Comparison of ENCODE assay signal across 8 cellular contexts in the genomic region with DNA sequence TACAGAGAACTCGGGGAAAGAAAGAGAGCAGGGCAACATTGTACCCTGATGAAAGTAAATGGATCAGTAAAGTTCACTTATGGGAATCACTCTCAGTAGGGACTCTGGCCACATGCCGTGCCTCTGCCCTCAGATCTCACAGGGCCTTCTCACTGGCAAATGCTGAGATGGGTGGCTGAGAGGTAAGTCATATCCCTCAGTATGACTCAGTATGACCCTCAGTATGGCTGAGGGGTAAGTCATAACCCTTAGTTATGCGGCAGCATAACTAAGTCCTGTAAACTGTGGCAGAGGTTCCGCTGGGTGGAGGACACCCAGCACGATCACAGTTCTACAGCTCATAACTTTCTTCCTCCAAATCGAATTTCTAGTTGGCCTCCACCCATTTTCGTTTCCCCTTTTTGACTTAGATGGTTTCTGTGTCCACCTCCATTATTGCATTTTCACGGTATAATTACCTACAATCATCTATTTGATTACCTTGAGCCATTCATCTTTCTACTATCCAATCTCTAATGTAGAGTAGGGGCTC. TPM values are rescaled to one million over a fixed set of nuclear protein-coding genes. Genes with fewer than 3 reads are reported as not detected.
A peak's percentile ranks its signal among the peaks of the same experiment; 100 is the strongest.
DNase-seq lines count a peak whose midpoint lies in the region; ATAC-seq, FAIRE-seq and TF ChIP-seq lines count a peak whose summit lies in the region.
"Had no signal": no experiment of that assay in that cellular context is flagged by ENCODE, and none has a peak within 500 bp of the region (broad histone marks: within the 10 kb centered on the region; RNA-seq: fewer than 3 reads in every experiment).

No MANE protein-coding gene starts in this region.

- H2AFZ ChIP-seq in OCI-LY1 (ENCODE audit: low read length) = peak overlapping the region; percentile 28

- no peaks in the 10 kb centered on the region for H3K27me3 ChIP-seq in OCI-LY1 (ENCODE audit: insufficient read depth, low read length)

- no peak for TF ChIP-seq POLR2A in GM12892 (IDR thresholded peaks at IDR 0.05; ENCODE audit: low read depth, low read length)

- CTCF ChIA-PET in HEK293T (lab: Yijun Ruan, JAX) = no interaction called here

- no peak for FAIRE-seq in GM12892 (lab: Jason Lieb, UNC)

- intact Hi-C loops in posterior vena cava (cut with DNase I) = no loop called here

- no peak overlapping the region for H3K4me3 ChIP-seq in OCI-LY1 (ENCODE audit: low read depth, low read length, poor library complexity, severe bottlenecking)

- no peaks in the 10 kb centered on the region for H3K36me3 ChIP-seq in OCI-LY1 (ENCODE audit: insufficient read depth, low read length)

- H3K79me2 ChIP-seq in OCI-LY1 (ENCODE audit: insufficient read depth, low read length) = no peaks in the 10 kb centered on the region

- ATAC-seq in GM19351 (IDR thresholded peaks at IDR 0.05; ENCODE audit: unreplicated experiment) (peak; percentile 95), HG02852 (IDR thresholded peaks at IDR 0.05; ENCODE audit: unreplicated experiment) (peak; percentile 95)

- H4K20me1 ChIP-seq in OCI-LY1 (ENCODE audit: insufficient read depth, low read length) = no peaks in the 10 kb centered on the region

- H3K9ac ChIP-seq in OCI-LY1 (ENCODE audit: low read length) = no peak overlapping the region

- H3K4me2 ChIP-seq in OCI-LY1 (ENCODE audit: low read length) = peak overlapping the region; percentile 16; the same call in 1 of the 2 replicates

- DNase-seq in renal cortical epithelial cell (ENCODE audit: low read depth) = peak; percentile 15
- no peak for DNase-seq in HEK293T (ENCODE audit: extremely low spot score)
- DNase-seq in posterior vena cava (ENCODE audit: low spot score) = no peak
- DNase-seq in GM12892 (ENCODE audit: insufficient read length) = no peak

- H3K9me2 ChIP-seq in OCI-LY1 (ENCODE audit: low read depth, low read length) = no peaks in the 10 kb centered on the region

- H3K27ac ChIP-seq in OCI-LY1 (ENCODE audit: low read depth, low read length, poor library complexity, severe bottlenecking) = peak overlapping the region; percentile 58

- no peak for TF ChIP-seq CTCF in OCI-LY1 (IDR thresholded peaks at IDR 0.05; ENCODE audit: low read length)

- POLR2A ChIA-PET in HEK293T (lab: Yijun Ruan, JAX) = no interaction called here

- peaks cover 47% of the 10 kb centered on the region for H3K4me1 ChIP-seq in OCI-LY1 (ENCODE audit: insufficient read depth, low read length, severe bottlenecking)

- H3F3A ChIP-seq in OCI-LY1 (ENCODE audit: insufficient read depth, low read length) = no peaks in the 10 kb centered on the region

- H3K9me3 ChIP-seq in OCI-LY1 (ENCODE audit: low read length) = no peaks in the 10 kb centered on the region

TF ChIP-seq in HEK293T, 16 proteins besides CTCF, POLR2A, EP300 and RAD21:
- TF ChIP-seq BHLHE40 (IDR thresholded peaks at IDR 0.05; ENCODE audit: borderline replicate concordance) (no peak), FOXA1 (IDR thresholded peaks at IDR 0.05) (no peak), FOXK2 (IDR thresholded peaks at IDR 0.05) (no peak), ELF4 (IDR thresholded peaks at IDR 0.05) (no peak), CTBP1 (IDR thresholded peaks at IDR 0.05; ENCODE audit: borderline replicate concordance) (no peak), SP1 (IDR thresholded peaks at IDR 0.05) (no peak), ZNF384 (IDR thresholded peaks at IDR 0.05) (no peak), HDGF (IDR thresholded peaks at IDR 0.05; ENCODE audit: borderline replicate concordance) (no peak), PKNOX1 (IDR thresholded peaks at IDR 0.05) (no peak), SUZ12 (IDR thresholded peaks at IDR 0.05) (no peak), LEF1 (IDR thresholded peaks at IDR 0.05; ENCODE audit: borderline replicate concordance) (no peak), L3MBTL2 (conservative IDR thresholded peaks at IDR 0.05) (no peak), TARDBP (IDR thresholded peaks at IDR 0.05) (no peak), FOXM1 (IDR thresholded peaks at IDR 0.05; ENCODE audit: borderline replicate concordance) (no peak), NFRKB (IDR thresholded peaks at IDR 0.05) (no peak), ARNT (IDR thresholded peaks at IDR 0.05) (no peak)

RNA-seq across cellular contexts. Expression of gene WNT16, which starts 26.5 kb away (rescaled TPM):
- total RNA-seq in renal cortical epithelial cell = 0.30 TPM in 1 of 2 replicates, not detected in the other
- not detected for total RNA-seq in posterior vena cava
- not detected for polyA plus RNA-seq in GM12892 (2012; ENCODE audit: missing spikeins)
- total RNA-seq: activated T-helper 2 cell treated with anti-CD3 and anti-CD28 coated beads, Interferon-gamma antibody, Interleukin-2, Interleukin-4, amounts not matched to agents 10 μg/mL and 5 μg/mL and 100 μg/mL, durations not matched to agents 14 hours and 24 hours and 36 hours had no signal
